In genomic region chr15:40310001-40310959, GRCh38 we compare ENCODE assay signal across 1 cellular context.
TF ChIP-seq lines count a peak whose summit lies in the region.

No MANE protein-coding gene starts in this region.

TF ChIP-seq in SK-N-SH, 30 proteins besides CTCF, POLR2A, EP300 and RAD21 (continued from another document):
- TF ChIP-seq IRF3 (IDR thresholded peaks at IDR 0.05; ENCODE audit: low read depth, low read length), result no peak
